Comparison of ENCODE assay signal across 1 cellular context in the genomic region with DNA sequence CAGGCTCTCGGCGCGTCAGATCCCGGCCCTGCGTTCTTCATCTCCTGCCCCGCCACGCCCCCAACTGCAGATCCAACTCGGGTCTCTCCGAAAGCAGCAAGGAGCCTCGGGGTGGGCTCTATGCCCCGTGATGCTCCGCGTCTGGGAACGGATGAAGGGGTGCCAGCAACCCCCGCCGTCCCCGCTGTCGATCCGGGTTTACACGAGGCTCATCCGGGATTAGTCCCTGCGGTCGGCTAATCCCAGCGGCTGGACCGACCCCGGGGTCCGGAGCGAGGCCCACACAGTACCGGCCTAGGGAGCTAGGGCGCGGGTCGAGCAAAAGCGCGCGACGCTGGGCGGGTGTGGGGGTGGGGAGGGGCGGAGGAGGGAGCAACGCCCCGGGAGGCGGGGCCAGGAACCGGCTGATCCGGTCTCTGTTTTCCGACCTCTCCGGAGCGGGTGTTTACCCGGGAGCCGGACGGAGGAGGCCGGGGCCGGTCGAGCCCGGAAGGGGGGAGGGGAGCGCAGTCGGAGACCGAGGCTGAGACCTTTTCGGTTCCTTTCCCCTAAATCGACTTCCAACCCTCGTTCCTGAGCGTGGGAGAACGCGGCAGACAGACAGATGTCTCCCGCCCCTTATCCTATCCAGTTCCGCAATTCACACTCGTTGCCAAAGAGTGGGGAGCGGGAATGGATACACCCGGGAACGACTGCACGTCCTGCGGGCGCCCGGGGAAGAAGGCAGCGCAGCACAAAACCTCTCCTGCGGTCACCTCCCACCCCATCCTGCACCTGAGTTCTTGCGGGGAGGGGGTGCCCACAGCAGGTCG.
TF ChIP-seq lines count a peak whose summit lies in the region.

No MANE protein-coding gene starts in this region.

TF ChIP-seq in HepG2, 621 proteins besides CTCF, POLR2A, EP300 and RAD21 (continued from another document and continues in another):
- TF ChIP-seq ZFP62 (CRISPR knock-in tag; IDR thresholded peaks at IDR 0.05) (no peak), ZNF878 (CRISPR knock-in tag; IDR thresholded peaks at IDR 0.05) (peak; percentile 56; the same call in 1 of the 2 replicates), ZNF136 (CRISPR knock-in tag; IDR thresholded peaks at IDR 0.05; ENCODE audit: low read depth) (0 out of 2 replicates have a peak, but pooled peaks have one; percentile 17), SMARCC2 (IDR thresholded peaks at IDR 0.05) (no peak), ZNF777 (CRISPR knock-in tag; IDR thresholded peaks at IDR 0.05) (peak; percentile 32; the same call in 1 of the 2 replicates), ZNF598 (CRISPR knock-in tag; IDR thresholded peaks at IDR 0.05; ENCODE audit: borderline replicate concordance) (0 out of 2 replicates have a peak, but pooled peaks have one; percentile 10), RORA (CRISPR knock-in tag; IDR thresholded peaks at IDR 0.05) (no peak), BRCA1 (CRISPR knock-in tag; IDR thresholded peaks at IDR 0.05) (0 out of 2 replicates have a peak, but pooled peaks have one; percentile 7), GLI4 (CRISPR knock-in tag; IDR thresholded peaks at IDR 0.05; ENCODE audit: borderline replicate concordance) (0 out of 2 replicates have a peak, but pooled peaks have one; percentile 40), SALL1 (CRISPR knock-in tag; IDR thresholded peaks at IDR 0.05) (peak; percentile 52), HNRNPK (IDR thresholded peaks at IDR 0.05; ENCODE audit: low read depth, low read length, poor library complexity, severe bottlenecking) (peak; percentile 67), SNAI1 (CRISPR knock-in tag; IDR thresholded peaks at IDR 0.05; ENCODE audit: borderline replicate concordance) (peak; percentile 69; the same call in 1 of the 2 replicates), ZNF207 (IDR thresholded peaks at IDR 0.05; ENCODE audit: borderline replicate concordance) (no peak), XRCC5 (optimal IDR thresholded peaks at IDR 0.05; ENCODE audit: low read length) (no peak), ZNF614 (CRISPR knock-in tag; IDR thresholded peaks at IDR 0.05; ENCODE audit: borderline replicate concordance) (0 out of 2 replicates have a peak, but pooled peaks have one; percentile 38), ZNF570 (CRISPR knock-in tag; IDR thresholded peaks at IDR 0.05; ENCODE audit: borderline replicate concordance) (no peak), MLLT10 (CRISPR knock-in tag; IDR thresholded peaks at IDR 0.05) (no peak), SCMH1 (CRISPR knock-in tag; IDR thresholded peaks at IDR 0.05; ENCODE audit: borderline replicate concordance) (no peak), ZNF343 (CRISPR knock-in tag; IDR thresholded peaks at IDR 0.05) (no peak), TBP (CRISPR knock-in tag; IDR thresholded peaks at IDR 0.05) (no peak), ZMAT3 (CRISPR knock-in tag; conservative IDR thresholded peaks at IDR 0.05) (0 out of 2 replicates have a peak, but pooled peaks have one; percentile 53), ZNF552 (CRISPR knock-in tag; IDR thresholded peaks at IDR 0.05; ENCODE audit: borderline replicate concordance) (peak; percentile 64; the same call in 1 of the 2 replicates), ZNF562 (CRISPR knock-in tag; IDR thresholded peaks at IDR 0.05; ENCODE audit: borderline replicate concordance) (no peak), ZNF749 (CRISPR knock-in tag; IDR thresholded peaks at IDR 0.05; ENCODE audit: borderline replicate concordance) (no peak), CREM (IDR thresholded peaks at IDR 0.05) (no peak), CREM (CRISPR knock-in tag; IDR thresholded peaks at IDR 0.05) (no peak), MTA1 (CRISPR knock-in tag; IDR thresholded peaks at IDR 0.05; ENCODE audit: borderline replicate concordance) (peak; percentile 25; the same call in 1 of the 2 replicates), RBM39 (IDR thresholded peaks at IDR 0.05; ENCODE audit: low read depth, low read length, poor library complexity, severe bottlenecking) (peak; percentile 54), ZNF264 (CRISPR knock-in tag; IDR thresholded peaks at IDR 0.05) (no peak), ZNF510 (CRISPR knock-in tag; IDR thresholded peaks at IDR 0.05; ENCODE audit: low read depth) (no peak)
- TF ChIP-seq, protein P1, sequence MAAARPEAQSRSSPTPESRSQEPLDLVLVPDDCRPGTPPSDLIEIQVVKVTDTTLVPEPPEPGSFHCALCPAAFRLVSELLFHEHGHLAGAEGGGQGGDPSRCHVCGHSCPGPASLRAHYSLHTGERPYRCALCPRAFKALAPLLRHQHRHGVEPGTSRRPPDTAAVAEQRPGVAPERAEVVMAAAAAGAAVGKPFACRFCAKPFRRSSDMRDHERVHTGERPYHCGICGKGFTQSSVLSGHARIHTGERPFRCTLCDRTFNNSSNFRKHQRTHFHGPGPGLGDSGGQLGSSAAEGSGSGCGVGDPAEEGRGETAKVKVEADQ (CRISPR knock-in tag; IDR thresholded peaks at IDR 0.05; ENCODE audit: borderline replicate concordance), result no peak
- TF ChIP-seq, protein P2, sequence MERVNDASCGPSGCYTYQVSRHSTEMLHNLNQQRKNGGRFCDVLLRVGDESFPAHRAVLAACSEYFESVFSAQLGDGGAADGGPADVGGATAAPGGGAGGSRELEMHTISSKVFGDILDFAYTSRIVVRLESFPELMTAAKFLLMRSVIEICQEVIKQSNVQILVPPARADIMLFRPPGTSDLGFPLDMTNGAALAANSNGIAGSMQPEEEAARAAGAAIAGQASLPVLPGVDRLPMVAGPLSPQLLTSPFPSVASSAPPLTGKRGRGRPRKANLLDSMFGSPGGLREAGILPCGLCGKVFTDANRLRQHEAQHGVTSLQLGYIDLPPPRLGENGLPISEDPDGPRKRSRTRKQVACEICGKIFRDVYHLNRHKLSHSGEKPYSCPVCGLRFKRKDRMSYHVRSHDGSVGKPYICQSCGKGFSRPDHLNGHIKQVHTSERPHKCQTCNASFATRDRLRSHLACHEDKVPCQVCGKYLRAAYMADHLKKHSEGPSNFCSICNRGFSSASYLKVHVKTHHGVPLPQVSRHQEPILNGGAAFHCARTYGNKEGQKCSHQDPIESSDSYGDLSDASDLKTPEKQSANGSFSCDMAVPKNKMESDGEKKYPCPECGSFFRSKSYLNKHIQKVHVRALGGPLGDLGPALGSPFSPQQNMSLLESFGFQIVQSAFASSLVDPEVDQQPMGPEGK (CRISPR knock-in tag; IDR thresholded peaks at IDR 0.05), result peak; percentile 57; the same call in 1 of the 2 replicates
- TF ChIP-seq, protein P3, sequence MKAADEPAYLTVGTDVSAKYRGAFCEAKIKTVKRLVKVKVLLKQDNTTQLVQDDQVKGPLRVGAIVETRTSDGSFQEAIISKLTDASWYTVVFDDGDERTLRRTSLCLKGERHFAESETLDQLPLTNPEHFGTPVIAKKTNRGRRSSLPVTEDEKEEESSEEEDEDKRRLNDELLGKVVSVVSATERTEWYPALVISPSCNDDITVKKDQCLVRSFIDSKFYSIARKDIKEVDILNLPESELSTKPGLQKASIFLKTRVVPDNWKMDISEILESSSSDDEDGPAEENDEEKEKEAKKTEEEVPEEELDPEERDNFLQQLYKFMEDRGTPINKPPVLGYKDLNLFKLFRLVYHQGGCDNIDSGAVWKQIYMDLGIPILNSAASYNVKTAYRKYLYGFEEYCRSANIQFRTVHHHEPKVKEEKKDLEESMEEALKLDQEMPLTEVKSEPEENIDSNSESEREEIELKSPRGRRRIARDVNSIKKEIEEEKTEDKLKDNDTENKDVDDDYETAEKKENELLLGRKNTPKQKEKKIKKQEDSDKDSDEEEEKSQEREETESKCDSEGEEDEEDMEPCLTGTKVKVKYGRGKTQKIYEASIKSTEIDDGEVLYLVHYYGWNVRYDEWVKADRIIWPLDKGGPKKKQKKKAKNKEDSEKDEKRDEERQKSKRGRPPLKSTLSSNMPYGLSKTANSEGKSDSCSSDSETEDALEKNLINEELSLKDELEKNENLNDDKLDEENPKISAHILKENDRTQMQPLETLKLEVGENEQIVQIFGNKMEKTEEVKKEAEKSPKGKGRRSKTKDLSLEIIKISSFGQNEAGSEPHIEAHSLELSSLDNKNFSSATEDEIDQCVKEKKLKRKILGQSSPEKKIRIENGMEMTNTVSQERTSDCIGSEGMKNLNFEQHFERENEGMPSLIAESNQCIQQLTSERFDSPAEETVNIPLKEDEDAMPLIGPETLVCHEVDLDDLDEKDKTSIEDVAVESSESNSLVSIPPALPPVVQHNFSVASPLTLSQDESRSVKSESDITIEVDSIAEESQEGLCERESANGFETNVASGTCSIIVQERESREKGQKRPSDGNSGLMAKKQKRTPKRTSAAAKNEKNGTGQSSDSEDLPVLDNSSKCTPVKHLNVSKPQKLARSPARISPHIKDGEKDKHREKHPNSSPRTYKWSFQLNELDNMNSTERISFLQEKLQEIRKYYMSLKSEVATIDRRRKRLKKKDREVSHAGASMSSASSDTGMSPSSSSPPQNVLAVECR (CRISPR knock-in tag; IDR thresholded peaks at IDR 0.05; ENCODE audit: borderline replicate concordance), result peak; percentile 72; the same call in 1 of the 2 replicates
- TF ChIP-seq, protein P4, sequence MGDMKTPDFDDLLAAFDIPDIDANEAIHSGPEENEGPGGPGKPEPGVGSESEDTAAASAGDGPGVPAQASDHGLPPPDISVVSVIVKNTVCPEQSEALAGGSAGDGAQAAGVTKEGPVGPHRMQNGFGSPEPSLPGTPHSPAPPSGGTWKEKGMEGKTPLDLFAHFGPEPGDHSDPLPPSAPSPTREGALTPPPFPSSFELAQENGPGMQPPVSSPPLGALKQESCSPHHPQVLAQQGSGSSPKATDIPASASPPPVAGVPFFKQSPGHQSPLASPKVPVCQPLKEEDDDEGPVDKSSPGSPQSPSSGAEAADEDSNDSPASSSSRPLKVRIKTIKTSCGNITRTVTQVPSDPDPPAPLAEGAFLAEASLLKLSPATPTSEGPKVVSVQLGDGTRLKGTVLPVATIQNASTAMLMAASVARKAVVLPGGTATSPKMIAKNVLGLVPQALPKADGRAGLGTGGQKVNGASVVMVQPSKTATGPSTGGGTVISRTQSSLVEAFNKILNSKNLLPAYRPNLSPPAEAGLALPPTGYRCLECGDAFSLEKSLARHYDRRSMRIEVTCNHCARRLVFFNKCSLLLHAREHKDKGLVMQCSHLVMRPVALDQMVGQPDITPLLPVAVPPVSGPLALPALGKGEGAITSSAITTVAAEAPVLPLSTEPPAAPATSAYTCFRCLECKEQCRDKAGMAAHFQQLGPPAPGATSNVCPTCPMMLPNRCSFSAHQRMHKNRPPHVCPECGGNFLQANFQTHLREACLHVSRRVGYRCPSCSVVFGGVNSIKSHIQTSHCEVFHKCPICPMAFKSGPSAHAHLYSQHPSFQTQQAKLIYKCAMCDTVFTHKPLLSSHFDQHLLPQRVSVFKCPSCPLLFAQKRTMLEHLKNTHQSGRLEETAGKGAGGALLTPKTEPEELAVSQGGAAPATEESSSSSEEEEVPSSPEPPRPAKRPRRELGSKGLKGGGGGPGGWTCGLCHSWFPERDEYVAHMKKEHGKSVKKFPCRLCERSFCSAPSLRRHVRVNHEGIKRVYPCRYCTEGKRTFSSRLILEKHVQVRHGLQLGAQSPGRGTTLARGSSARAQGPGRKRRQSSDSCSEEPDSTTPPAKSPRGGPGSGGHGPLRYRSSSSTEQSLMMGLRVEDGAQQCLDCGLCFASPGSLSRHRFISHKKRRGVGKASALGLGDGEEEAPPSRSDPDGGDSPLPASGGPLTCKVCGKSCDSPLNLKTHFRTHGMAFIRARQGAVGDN (CRISPR knock-in tag; IDR thresholded peaks at IDR 0.05), result peak; percentile 82
- TF ChIP-seq, protein P5, sequence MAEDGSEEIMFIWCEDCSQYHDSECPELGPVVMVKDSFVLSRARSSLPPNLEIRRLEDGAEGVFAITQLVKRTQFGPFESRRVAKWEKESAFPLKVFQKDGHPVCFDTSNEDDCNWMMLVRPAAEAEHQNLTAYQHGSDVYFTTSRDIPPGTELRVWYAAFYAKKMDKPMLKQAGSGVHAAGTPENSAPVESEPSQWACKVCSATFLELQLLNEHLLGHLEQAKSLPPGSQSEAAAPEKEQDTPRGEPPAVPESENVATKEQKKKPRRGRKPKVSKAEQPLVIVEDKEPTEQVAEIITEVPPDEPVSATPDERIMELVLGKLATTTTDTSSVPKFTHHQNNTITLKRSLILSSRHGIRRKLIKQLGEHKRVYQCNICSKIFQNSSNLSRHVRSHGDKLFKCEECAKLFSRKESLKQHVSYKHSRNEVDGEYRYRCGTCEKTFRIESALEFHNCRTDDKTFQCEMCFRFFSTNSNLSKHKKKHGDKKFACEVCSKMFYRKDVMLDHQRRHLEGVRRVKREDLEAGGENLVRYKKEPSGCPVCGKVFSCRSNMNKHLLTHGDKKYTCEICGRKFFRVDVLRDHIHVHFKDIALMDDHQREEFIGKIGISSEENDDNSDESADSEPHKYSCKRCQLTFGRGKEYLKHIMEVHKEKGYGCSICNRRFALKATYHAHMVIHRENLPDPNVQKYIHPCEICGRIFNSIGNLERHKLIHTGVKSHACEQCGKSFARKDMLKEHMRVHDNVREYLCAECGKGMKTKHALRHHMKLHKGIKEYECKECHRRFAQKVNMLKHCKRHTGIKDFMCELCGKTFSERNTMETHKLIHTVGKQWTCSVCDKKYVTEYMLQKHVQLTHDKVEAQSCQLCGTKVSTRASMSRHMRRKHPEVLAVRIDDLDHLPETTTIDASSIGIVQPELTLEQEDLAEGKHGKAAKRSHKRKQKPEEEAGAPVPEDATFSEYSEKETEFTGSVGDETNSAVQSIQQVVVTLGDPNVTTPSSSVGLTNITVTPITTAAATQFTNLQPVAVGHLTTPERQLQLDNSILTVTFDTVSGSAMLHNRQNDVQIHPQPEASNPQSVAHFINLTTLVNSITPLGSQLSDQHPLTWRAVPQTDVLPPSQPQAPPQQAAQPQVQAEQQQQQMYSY (CRISPR knock-in tag; IDR thresholded peaks at IDR 0.05), result no peak
- TF ChIP-seq, protein P6, sequence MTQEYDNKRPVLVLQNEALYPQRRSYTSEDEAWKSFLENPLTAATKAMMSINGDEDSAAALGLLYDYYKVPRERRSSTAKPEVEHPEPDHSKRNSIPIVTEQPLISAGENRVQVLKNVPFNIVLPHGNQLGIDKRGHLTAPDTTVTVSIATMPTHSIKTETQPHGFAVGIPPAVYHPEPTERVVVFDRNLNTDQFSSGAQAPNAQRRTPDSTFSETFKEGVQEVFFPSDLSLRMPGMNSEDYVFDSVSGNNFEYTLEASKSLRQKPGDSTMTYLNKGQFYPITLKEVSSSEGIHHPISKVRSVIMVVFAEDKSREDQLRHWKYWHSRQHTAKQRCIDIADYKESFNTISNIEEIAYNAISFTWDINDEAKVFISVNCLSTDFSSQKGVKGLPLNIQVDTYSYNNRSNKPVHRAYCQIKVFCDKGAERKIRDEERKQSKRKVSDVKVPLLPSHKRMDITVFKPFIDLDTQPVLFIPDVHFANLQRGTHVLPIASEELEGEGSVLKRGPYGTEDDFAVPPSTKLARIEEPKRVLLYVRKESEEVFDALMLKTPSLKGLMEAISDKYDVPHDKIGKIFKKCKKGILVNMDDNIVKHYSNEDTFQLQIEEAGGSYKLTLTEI (CRISPR knock-in tag; conservative IDR thresholded peaks at IDR 0.05), result no peak
- TF ChIP-seq, protein P7, sequence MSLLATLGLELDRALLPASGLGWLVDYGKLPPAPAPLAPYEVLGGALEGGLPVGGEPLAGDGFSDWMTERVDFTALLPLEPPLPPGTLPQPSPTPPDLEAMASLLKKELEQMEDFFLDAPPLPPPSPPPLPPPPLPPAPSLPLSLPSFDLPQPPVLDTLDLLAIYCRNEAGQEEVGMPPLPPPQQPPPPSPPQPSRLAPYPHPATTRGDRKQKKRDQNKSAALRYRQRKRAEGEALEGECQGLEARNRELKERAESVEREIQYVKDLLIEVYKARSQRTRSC (CRISPR knock-in tag; IDR thresholded peaks at IDR 0.05; ENCODE audit: low read depth), result no peak
- TF ChIP-seq, protein P8, sequence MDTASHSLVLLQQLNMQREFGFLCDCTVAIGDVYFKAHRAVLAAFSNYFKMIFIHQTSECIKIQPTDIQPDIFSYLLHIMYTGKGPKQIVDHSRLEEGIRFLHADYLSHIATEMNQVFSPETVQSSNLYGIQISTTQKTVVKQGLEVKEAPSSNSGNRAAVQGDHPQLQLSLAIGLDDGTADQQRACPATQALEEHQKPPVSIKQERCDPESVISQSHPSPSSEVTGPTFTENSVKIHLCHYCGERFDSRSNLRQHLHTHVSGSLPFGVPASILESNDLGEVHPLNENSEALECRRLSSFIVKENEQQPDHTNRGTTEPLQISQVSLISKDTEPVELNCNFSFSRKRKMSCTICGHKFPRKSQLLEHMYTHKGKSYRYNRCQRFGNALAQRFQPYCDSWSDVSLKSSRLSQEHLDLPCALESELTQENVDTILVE (CRISPR knock-in tag; IDR thresholded peaks at IDR 0.05), result peak; percentile 96
